19 cellular contexts compared by ENCODE assay signal in the genomic region with DNA sequence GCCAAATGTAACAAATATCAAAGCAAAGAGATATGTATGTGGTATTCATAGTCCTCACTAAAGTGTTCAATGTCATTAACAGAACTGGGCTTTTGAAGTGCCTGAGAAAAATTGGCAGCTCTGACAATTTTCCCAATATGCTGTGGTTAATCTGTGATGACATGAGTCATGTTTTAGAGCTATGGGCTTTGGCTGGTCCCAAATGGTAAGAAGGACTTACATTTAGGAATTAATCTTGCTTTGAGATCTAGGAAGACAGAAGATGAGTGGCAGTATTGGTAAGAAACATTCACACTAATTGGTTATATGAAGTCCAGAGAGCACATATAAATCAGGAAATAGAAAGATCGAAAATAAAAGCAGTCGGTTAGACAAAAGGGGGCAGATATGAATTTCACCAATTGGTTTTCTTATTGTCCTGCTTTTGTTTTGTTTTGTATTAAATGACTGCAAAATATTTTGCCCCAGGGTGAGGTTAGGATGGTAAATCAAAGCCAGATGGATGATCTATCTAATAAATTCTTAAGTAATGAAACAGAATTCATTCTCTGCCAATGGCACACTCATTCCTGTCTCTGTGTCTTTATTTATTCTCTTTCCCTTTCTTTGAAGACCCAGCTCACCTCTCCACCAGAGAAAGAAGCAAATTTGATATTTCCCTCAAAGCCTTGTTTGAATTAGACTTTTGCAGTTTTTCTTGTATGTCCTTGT.
DNase-seq lines count a peak whose midpoint lies in the region; ATAC-seq and TF ChIP-seq lines count a peak whose summit lies in the region.
"Had no signal": no experiment of that assay in that cellular context is flagged by ENCODE, and none has a peak within 500 bp of the region (broad histone marks: within the 10 kb centered on the region; RNA-seq: fewer than 3 reads in every experiment).

No MANE protein-coding gene starts in this region.

- no peaks in the 10 kb centered on the region for H3K79me2 ChIP-seq in osteoblast (ENCODE audit: insufficient read depth, low read length)
- H3K79me2 ChIP-seq in neural progenitor cell (ENCODE audit: low read depth), result no peaks in the 10 kb centered on the region

- H3K9me3 Mint-ChIP-seq in neural progenitor cell, result peaks cover 16% of the 10 kb centered on the region
- H3K9me3 Mint-ChIP-seq: CD8-positive, alpha-beta memory T cell had no signal

- no peak overlapping the region for H3K4me3 Mint-ChIP-seq in neural progenitor cell
- H3K4me3 Mint-ChIP-seq: CD8-positive, alpha-beta memory T cell had no signal

- H3K27ac Mint-ChIP-seq in neural progenitor cell, result no peak overlapping the region
- H3K27ac Mint-ChIP-seq: CD8-positive, alpha-beta memory T cell had no signal

- H3K4me3 ChIP-seq in osteoblast (ENCODE audit: insufficient read depth, low read length) (no peak overlapping the region), neural progenitor cell (no peak overlapping the region)
- H3K4me3 ChIP-seq: BLaER1 treated with 17β-estradiol and CSF1 and Interleukin-3, amounts not matched to agents 10 nM and 100 nM; Peyer's patch had no signal

- no peaks in the 10 kb centered on the region for H4K20me1 ChIP-seq in osteoblast (ENCODE audit: insufficient read depth, low read length)
- H4K20me1 ChIP-seq in neural progenitor cell (ENCODE audit: low read depth), result no peaks in the 10 kb centered on the region
- H4K20me1 ChIP-seq: BLaER1 treated with 17β-estradiol and CSF1 and Interleukin-3, amounts not matched to agents 10 nM and 100 nM had no signal

- H3K4me1 ChIP-seq in osteoblast (ENCODE audit: insufficient read depth, low read length) (no peaks in the 10 kb centered on the region), neural progenitor cell (no peaks in the 10 kb centered on the region)
- H3K4me1 ChIP-seq: BLaER1 treated with 17β-estradiol and CSF1 and Interleukin-3, amounts not matched to agents 10 nM and 100 nM; Peyer's patch had no signal

- H3K36me3 Mint-ChIP-seq in neural progenitor cell, result peaks cover 3% of the 10 kb centered on the region
- H3K36me3 Mint-ChIP-seq: CD8-positive, alpha-beta memory T cell had no signal

- H3K27me3 Mint-ChIP-seq in neural progenitor cell (ENCODE audit: insufficient read depth, low read depth), result peaks cover 2% of the 10 kb centered on the region
- H3K27me3 Mint-ChIP-seq: CD8-positive, alpha-beta memory T cell had no signal

- H3K36me3 ChIP-seq in osteoblast (ENCODE audit: insufficient read depth, low read length), result no peaks in the 10 kb centered on the region
- H3K36me3 ChIP-seq in neural progenitor cell, result no peaks in the 10 kb centered on the region
- H3K36me3 ChIP-seq: BLaER1 treated with 17β-estradiol and CSF1 and Interleukin-3, amounts not matched to agents 10 nM and 100 nM; Peyer's patch had no signal

- H3K27ac ChIP-seq in osteoblast (ENCODE audit: low read depth, low read length), result no peak overlapping the region
- H3K27ac ChIP-seq in neural progenitor cell, result no peak overlapping the region
- H3K27ac ChIP-seq: BLaER1 treated with 17β-estradiol and CSF1 and Interleukin-3, amounts not matched to agents 10 nM and 100 nM; Peyer's patch had no signal

- H3F3A ChIP-seq in neural progenitor cell (ENCODE audit: low read depth), result no peaks in the 10 kb centered on the region

- peak; percentile 89 for ATAC-seq in SK-N-SH treated with all-trans-retinoic acid at 6 μM for 48 hours

- H3K9ac ChIP-seq in neural progenitor cell, result no peak overlapping the region
- H3K9ac ChIP-seq: BLaER1 treated with 17β-estradiol and CSF1 and Interleukin-3, amounts not matched to agents 10 nM and 100 nM had no signal

- TF ChIP-seq CTCF in osteoblast (IDR thresholded peaks at IDR 0.05; ENCODE audit: extremely low read depth, low read depth, low read length) (no peak), neural progenitor cell (IDR thresholded peaks at IDR 0.05) (no peak)

- no peaks in the 10 kb centered on the region for H3K4me1 Mint-ChIP-seq in neural progenitor cell
- H3K4me1 Mint-ChIP-seq: CD8-positive, alpha-beta memory T cell had no signal

- no peak overlapping the region for H3K4me2 ChIP-seq in osteoblast (ENCODE audit: insufficient read depth, low read length)
- no peak overlapping the region for H3K4me2 ChIP-seq in neural progenitor cell
- H3K4me2 ChIP-seq: BLaER1 treated with 17β-estradiol and CSF1 and Interleukin-3, amounts not matched to agents 10 nM and 100 nM had no signal

- DNase-seq in EL (peak; percentile 61), M059J (ENCODE audit: low read depth) (peak; percentile 70), osteoblast (ENCODE audit: insufficient read length, low spot score, missing footprints) (peak; percentile 5), DMS79 treated with DMSO at 0.1 percent for 48 hours (lab: John Stamatoyannopoulos, UW) (no peak), neural progenitor cell (ENCODE audit: low spot score) (no peak), NOMO-1 (lab: John Stamatoyannopoulos, UW; ENCODE audit: unreplicated experiment in 2 of 2) (no peak)
- DNase-seq: CD8-positive, alpha-beta memory T cell; DMS79; GDM1; IMR-90; Kasumi-1; MV-4-11; NCI-H1436; NCI-H2029 treated with DMSO at 0.1 percent for 48 hours; NCI-H524; Peyer's patch; SHP77 treated with DMSO at 0.1 percent for 48 hours had no signal

- H3K9me3 ChIP-seq in osteoblast (ENCODE audit: low read depth, low read length) (no peaks in the 10 kb centered on the region), neural progenitor cell (ENCODE audit: low read depth) (no peaks in the 10 kb centered on the region)
- H3K9me3 ChIP-seq: BLaER1 treated with 17β-estradiol and CSF1 and Interleukin-3, amounts not matched to agents 10 nM and 100 nM; Peyer's patch had no signal

- H2AFZ ChIP-seq in osteoblast (ENCODE audit: low read length) (no peak overlapping the region), neural progenitor cell (replicated peaks) (no peak overlapping the region)

- H3K27me3 ChIP-seq in osteoblast (ENCODE audit: insufficient read depth, low read length), result no peaks in the 10 kb centered on the region
- H3K27me3 ChIP-seq in neural progenitor cell, result no peaks in the 10 kb centered on the region
- H3K27me3 ChIP-seq: Peyer's patch had no signal

TF ChIP-seq in SK-N-SH treated with all-trans-retinoic acid at 6 μM for 48 hours, 23 proteins besides CTCF, POLR2A, EP300 and RAD21 (continues in another document):
- TF ChIP-seq ZNF565 (CRISPR knock-in tag; conservative IDR thresholded peaks at IDR 0.05; ENCODE audit: low read depth) (no peak), ISL1 (CRISPR knock-in tag; IDR thresholded peaks at IDR 0.05) (no peak), BACH2 (CRISPR knock-in tag; IDR thresholded peaks at IDR 0.05; ENCODE audit: borderline replicate concordance) (no peak), CSDC2 (CRISPR knock-in tag; IDR thresholded peaks at IDR 0.05) (no peak), ESRRG (CRISPR knock-in tag; IDR thresholded peaks at IDR 0.05) (no peak), OSR1 (CRISPR knock-in tag; IDR thresholded peaks at IDR 0.05) (no peak)
- TF ChIP-seq, protein P1, sequence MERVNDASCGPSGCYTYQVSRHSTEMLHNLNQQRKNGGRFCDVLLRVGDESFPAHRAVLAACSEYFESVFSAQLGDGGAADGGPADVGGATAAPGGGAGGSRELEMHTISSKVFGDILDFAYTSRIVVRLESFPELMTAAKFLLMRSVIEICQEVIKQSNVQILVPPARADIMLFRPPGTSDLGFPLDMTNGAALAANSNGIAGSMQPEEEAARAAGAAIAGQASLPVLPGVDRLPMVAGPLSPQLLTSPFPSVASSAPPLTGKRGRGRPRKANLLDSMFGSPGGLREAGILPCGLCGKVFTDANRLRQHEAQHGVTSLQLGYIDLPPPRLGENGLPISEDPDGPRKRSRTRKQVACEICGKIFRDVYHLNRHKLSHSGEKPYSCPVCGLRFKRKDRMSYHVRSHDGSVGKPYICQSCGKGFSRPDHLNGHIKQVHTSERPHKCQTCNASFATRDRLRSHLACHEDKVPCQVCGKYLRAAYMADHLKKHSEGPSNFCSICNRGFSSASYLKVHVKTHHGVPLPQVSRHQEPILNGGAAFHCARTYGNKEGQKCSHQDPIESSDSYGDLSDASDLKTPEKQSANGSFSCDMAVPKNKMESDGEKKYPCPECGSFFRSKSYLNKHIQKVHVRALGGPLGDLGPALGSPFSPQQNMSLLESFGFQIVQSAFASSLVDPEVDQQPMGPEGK (CRISPR knock-in tag; IDR thresholded peaks at IDR 0.05; ENCODE audit: borderline replicate concordance), result no peak
- TF ChIP-seq, protein P2, sequence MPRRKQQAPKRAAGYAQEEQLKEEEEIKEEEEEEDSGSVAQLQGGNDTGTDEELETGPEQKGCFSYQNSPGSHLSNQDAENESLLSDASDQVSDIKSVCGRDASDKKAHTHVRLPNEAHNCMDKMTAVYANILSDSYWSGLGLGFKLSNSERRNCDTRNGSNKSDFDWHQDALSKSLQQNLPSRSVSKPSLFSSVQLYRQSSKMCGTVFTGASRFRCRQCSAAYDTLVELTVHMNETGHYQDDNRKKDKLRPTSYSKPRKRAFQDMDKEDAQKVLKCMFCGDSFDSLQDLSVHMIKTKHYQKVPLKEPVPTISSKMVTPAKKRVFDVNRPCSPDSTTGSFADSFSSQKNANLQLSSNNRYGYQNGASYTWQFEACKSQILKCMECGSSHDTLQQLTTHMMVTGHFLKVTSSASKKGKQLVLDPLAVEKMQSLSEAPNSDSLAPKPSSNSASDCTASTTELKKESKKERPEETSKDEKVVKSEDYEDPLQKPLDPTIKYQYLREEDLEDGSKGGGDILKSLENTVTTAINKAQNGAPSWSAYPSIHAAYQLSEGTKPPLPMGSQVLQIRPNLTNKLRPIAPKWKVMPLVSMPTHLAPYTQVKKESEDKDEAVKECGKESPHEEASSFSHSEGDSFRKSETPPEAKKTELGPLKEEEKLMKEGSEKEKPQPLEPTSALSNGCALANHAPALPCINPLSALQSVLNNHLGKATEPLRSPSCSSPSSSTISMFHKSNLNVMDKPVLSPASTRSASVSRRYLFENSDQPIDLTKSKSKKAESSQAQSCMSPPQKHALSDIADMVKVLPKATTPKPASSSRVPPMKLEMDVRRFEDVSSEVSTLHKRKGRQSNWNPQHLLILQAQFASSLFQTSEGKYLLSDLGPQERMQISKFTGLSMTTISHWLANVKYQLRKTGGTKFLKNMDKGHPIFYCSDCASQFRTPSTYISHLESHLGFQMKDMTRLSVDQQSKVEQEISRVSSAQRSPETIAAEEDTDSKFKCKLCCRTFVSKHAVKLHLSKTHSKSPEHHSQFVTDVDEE (CRISPR knock-in tag; IDR thresholded peaks at IDR 0.05), result no peak

Comparison
In these comparisons a context has a peak if more than half of its experiments do, and no peak if none do; other contexts are left out.
1. DNase-seq: peak in EL (single experiment), M059J (single experiment) and osteoblast (single experiment); none in DMS79 treated with DMSO at 0.1 percent for 48 hours (single experiment), neural progenitor cell (single experiment) and NOMO-1 (0 of 2).